In genomic region chr10:33031171-33031570, GRCh38 we compare ENCODE assay signal across 23 cellular contexts.
"Had no signal": no experiment of that assay in that cellular context is flagged by ENCODE, and none has a peak within 500 bp of the region (broad histone marks: within the 10 kb centered on the region; RNA-seq: fewer than 3 reads in every experiment).

No MANE protein-coding gene starts in this region.

- H3K4me3 ChIP-seq: cardiac muscle cell had no signal

- H3K4me3 Mint-ChIP-seq: activated CD8-positive, alpha-beta T cell treated with anti-CD3 and anti-CD28 coated beads, Interleukin-2, amount 10 ng/mL, durations not matched to agents 7 days and 5 days; activated naive CD4-positive, alpha-beta T cell treated with anti-CD3 and anti-CD28 coated beads, Interleukin-2, amount 50 U/mL, for 24 hours; activated naive CD8-positive, alpha-beta T cell treated with anti-CD3 and anti-CD28 coated beads, Interleukin-2, amount 50 U/mL, for 24 hours; activated T-helper 1 cell treated with anti-CD3 and anti-CD28 coated beads, Interleukin-12 subunit alpha, Interleukin-12 subunit beta, Interleukin-2, Interleukin-4 antibody, amounts not matched to agents 30 ng/mL and 10 ng/mL and 1 ng/mL, durations not matched to agents 14 hours and 24 hours and 36 hours; dendritic cell treated with granulocyte-macrophage colony-stimulating factor and Interleukin-4, amounts not matched to agents 40 ng/mL and 50 ng/mL, for 4 days had no signal

- H3K27me3 Mint-ChIP-seq: activated naive CD4-positive, alpha-beta T cell treated with anti-CD3 and anti-CD28 coated beads, Interleukin-2, amount 50 U/mL, for 24 hours; activated naive CD8-positive, alpha-beta T cell treated with anti-CD3 and anti-CD28 coated beads, Interleukin-2, amount 50 U/mL, for 24 hours had no signal

- H3K36me3 ChIP-seq: brain microvascular endothelial cell, cardiac muscle cell had no signal

- DNase-seq: activated CD4-positive, alpha-beta T cell treated with anti-CD3 and anti-CD28 coated beads for 48 hours; activated CD4-positive, alpha-beta T cell treated with anti-CD3 and anti-CD28 coated beads, Interleukin-2, amount 50 U/mL, for 4 hours; activated CD4-positive, CD25-positive, alpha-beta regulatory T cell treated with anti-CD3 and anti-CD28 coated beads, Interleukin-2, amount 50 U/mL, for 72 hours; activated CD8-positive, alpha-beta memory T cell treated with anti-CD3 and anti-CD28 coated beads, Interleukin-2, amount 50 U/mL, for 48 hours; activated CD8-positive, alpha-beta T cell treated with anti-CD3 and anti-CD28 coated beads, Interleukin-2, amount 10 ng/mL, durations not matched to agents 7 days and 5 days; activated effector memory CD4-positive, alpha-beta T cell treated with Interleukin-2 at 50 U/mL for 16 hours; activated naive CD4-positive, alpha-beta T cell; activated naive CD8-positive, alpha-beta T cell treated with anti-CD3 and anti-CD28 coated beads, Interleukin-2, amount 50 U/mL, for 24 hours; activated T-cell treated with anti-CD3 and anti-CD28 coated beads, Interleukin-2, amount 50 U/mL, for 1 hour; amygdala; brain microvascular endothelial cell; NCI-H1092; NCI-H1417; NCI-H1930; NCI-H2107; NCI-H2171 treated with DMSO at 0.1 percent for 48 hours; NCI-H226; NCI-H69; SIG-M5 had no signal

- H3K9me3 Mint-ChIP-seq: activated naive CD4-positive, alpha-beta T cell treated with anti-CD3 and anti-CD28 coated beads, Interleukin-2, amount 50 U/mL, for 24 hours; activated naive CD8-positive, alpha-beta T cell treated with anti-CD3 and anti-CD28 coated beads, Interleukin-2, amount 50 U/mL, for 24 hours; activated T-helper 1 cell treated with anti-CD3 and anti-CD28 coated beads, Interleukin-12 subunit alpha, Interleukin-12 subunit beta, Interleukin-2, Interleukin-4 antibody, amounts not matched to agents 30 ng/mL and 10 ng/mL and 1 ng/mL, durations not matched to agents 14 hours and 24 hours and 36 hours; dendritic cell treated with granulocyte-macrophage colony-stimulating factor and Interleukin-4, amounts not matched to agents 40 ng/mL and 50 ng/mL, for 4 days had no signal

- H3K36me3 Mint-ChIP-seq: activated naive CD4-positive, alpha-beta T cell treated with anti-CD3 and anti-CD28 coated beads, Interleukin-2, amount 50 U/mL, for 24 hours had no signal

- H3K27ac ChIP-seq: brain microvascular endothelial cell, cardiac muscle cell had no signal

- H3K27ac Mint-ChIP-seq: activated CD8-positive, alpha-beta T cell treated with anti-CD3 and anti-CD28 coated beads, Interleukin-2, amount 10 ng/mL, durations not matched to agents 7 days and 5 days; activated naive CD4-positive, alpha-beta T cell treated with anti-CD3 and anti-CD28 coated beads, Interleukin-2, amount 50 U/mL, for 24 hours; activated naive CD8-positive, alpha-beta T cell treated with anti-CD3 and anti-CD28 coated beads, Interleukin-2, amount 50 U/mL, for 24 hours; activated T-helper 1 cell treated with anti-CD3 and anti-CD28 coated beads, Interleukin-12 subunit alpha, Interleukin-12 subunit beta, Interleukin-2, Interleukin-4 antibody, amounts not matched to agents 30 ng/mL and 10 ng/mL and 1 ng/mL, durations not matched to agents 14 hours and 24 hours and 36 hours; dendritic cell treated with granulocyte-macrophage colony-stimulating factor and Interleukin-4, amounts not matched to agents 40 ng/mL and 50 ng/mL, for 4 days had no signal

- ATAC-seq: activated CD8-positive, alpha-beta T cell treated with anti-CD3 and anti-CD28 coated beads, Interleukin-2, amount 10 ng/mL, durations not matched to agents 7 days and 5 days; activated naive CD8-positive, alpha-beta T cell treated with anti-CD3 and anti-CD28 coated beads, Interleukin-2, amount 50 U/mL, for 24 hours had no signal

- H3K27me3 ChIP-seq: brain microvascular endothelial cell, cardiac muscle cell had no signal
